In the genomic region with DNA sequence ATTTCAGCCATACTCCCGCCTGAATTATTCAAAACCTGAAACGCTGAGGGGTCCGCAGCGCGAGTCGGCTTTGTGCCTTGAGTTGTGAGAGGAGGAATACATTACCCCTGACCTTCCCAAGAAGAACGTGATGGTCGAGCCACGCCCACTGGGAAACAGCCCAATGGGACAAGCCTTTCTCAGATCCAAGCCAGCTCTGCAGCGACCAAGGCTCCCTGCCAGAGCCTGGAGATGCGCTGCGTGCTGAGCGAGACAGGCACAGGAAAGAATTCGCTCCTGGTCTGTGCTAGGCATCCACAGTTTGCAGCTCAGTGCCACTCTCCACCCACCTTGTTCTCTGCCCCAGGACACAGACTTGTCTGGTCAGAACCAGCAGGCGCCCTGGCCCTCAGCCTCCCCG, we compare ENCODE assay signal across 12 cellular contexts.
DNase-seq lines count a peak whose midpoint lies in the region; ATAC-seq lines count a peak whose summit lies in the region.
"Had no signal": no experiment of that assay in that cellular context is flagged by ENCODE, and none has a peak within 500 bp of the region (broad histone marks: within the 10 kb centered on the region; RNA-seq: fewer than 3 reads in every experiment).

No MANE protein-coding gene starts in this region.

- intact Hi-C loops in left colon (cut with DNase I, micrococcal nuclease) = no loop called here

- DNase-seq in NCI-H2029 treated with DMSO at 0.1 percent for 48 hours (lab: John Stamatoyannopoulos, UW) (peak; percentile 9), ecto neural progenitor cell (ENCODE audit: low spot score) (peak; percentile 70), left colon (peak in 1 of 2 donors; percentile 43), substantia nigra (lab: John Stamatoyannopoulos, UW) (peak in 42 of 49 donors; percentile 17 to 85 (median 53)), amniotic stem cell (lab: John Stamatoyannopoulos, UW) (no peak)
- no peak for DNase-seq in stimulated activated CD8-positive, alpha-beta memory T cell treated with anti-CD3 and anti-CD28 coated beads, Interleukin-4, amount 100 ng/mL, for 48 hours
- DNase-seq in effector CD8-positive, alpha-beta T cell (lab: John Stamatoyannopoulos, UW) = no peak
- DNase-seq: brain microvascular endothelial cell, DMS153, T-helper 17 cell had no signal

- peak overlapping the region; percentile 92 for H3K27ac ChIP-seq in substantia nigra (ENCODE audit: low read depth, low read length, poor library complexity, severe bottlenecking)
- H3K27ac ChIP-seq: brain microvascular endothelial cell had no signal

- ATAC-seq in left colon (peak; percentile 28), GM21529 (IDR thresholded peaks at IDR 0.05; ENCODE audit: unreplicated experiment) (no peak)
- ATAC-seq: stimulated activated effector memory CD8-positive, alpha-beta T cell treated with anti-CD3 and anti-CD28 coated beads, Interleukin-12 subunit alpha, Interleukin-12 subunit beta, amount 100 ng/mL, for 72 hours; T-helper 17 cell had no signal

Comparison
In these comparisons a context has a peak if more than half of its experiments do, and no peak if none do; other contexts are left out.
1. DNase-seq: peak in NCI-H2029 treated with DMSO at 0.1 percent for 48 hours (single experiment), ecto neural progenitor cell (single experiment) and substantia nigra (42 of 49); none in amniotic stem cell (single experiment), stimulated activated CD8-positive, alpha-beta memory T cell treated with anti-CD3 and anti-CD28 coated beads, Interleukin-4, amount 100 ng/mL, for 48 hours (single experiment) and effector CD8-positive, alpha-beta T cell (single experiment).